ENCODE assay signal across 8 cellular contexts in the genomic region with DNA sequence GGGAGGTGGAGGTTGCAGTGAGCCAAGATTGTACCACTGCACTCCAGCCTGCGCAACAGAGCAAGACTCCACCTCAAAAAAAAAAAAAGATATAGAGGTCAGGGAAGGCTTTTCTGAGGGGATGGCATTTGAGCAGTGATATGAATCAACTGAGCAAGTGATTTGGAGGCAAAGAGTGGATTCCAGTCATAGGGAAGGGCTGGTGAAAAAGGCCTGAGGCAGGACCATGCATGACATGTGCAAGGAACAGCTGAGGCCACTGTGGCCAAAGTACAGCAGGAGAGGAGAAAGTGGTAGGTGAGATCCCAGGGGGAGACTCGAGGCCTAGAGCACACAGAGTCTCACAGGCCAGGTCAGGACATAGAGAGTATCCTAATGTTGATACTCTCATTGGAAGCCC. TPM values are rescaled to one million over a fixed set of nuclear protein-coding genes. Genes with fewer than 3 reads are reported as not detected.
"Had no signal": no experiment of that assay in that cellular context is flagged by ENCODE, and none has a peak within 500 bp of the region (broad histone marks: within the 10 kb centered on the region; RNA-seq: fewer than 3 reads in every experiment).

No MANE protein-coding gene starts in this region.

- H3K4me3 ChIP-seq: GM23248, GM23338, HAP-1 had no signal

- H2AFZ ChIP-seq: GM23248, GM23338 had no signal

- H3K4me1 ChIP-seq: HAP-1 had no signal

- H3K9ac ChIP-seq: GM23248 had no signal

- H3K4me2 ChIP-seq: GM23338 had no signal

- H3K9me3 ChIP-seq: HAP-1 had no signal

- H3K27ac ChIP-seq: GM23248 had no signal

- DNase-seq: GM23248, GOT3, H7, H9, HCEC 1CT, HFFc6 had no signal

- H3K36me3 ChIP-seq: HAP-1 had no signal

RNA-seq across cellular contexts. Expression of a gene that starts 20.1 kb away (rescaled TPM):
- polyA plus RNA-seq: GM23248, GM23338 had no signal
